ENCODE assay signal across 8 cellular contexts in genomic region chr20:37902504-37903313, GRCh38. TPM values are rescaled to one million over a fixed set of nuclear protein-coding genes. Genes with fewer than 3 reads are reported as not detected.
DNase-seq lines count a peak whose midpoint lies in the region; ATAC-seq and TF ChIP-seq lines count a peak whose summit lies in the region.

Gene VSTM2L (plus strand): TSS chr20:37903127. CDS start chr20:37903351, 224 bp downstream.

- peak within 1 kb of the TSS; percentile 72 for H3K4me2 ChIP-seq in osteoblast (ENCODE audit: insufficient read depth, low read length)

- TF ChIP-seq CTCF in WERI-Rb-1 (IDR thresholded peaks at IDR 0.05; ENCODE audit: low read depth, low read length) (no peak), foreskin fibroblast (IDR thresholded peaks at IDR 0.05; ENCODE audit: low read depth, low read length) (no peak), osteoblast (IDR thresholded peaks at IDR 0.05; ENCODE audit: extremely low read depth, low read depth, low read length) (no peak)

- H3K27me3 Mint-ChIP-seq in stimulated activated naive CD8-positive, alpha-beta T cell treated with anti-CD3 and anti-CD28 coated beads, Interleukin-15, Interleukin-2, amounts not matched to agents 100 ng/mL and 50 ng/mL, for 24 hours = peaks cover 73% of the 10 kb centered on the region

- no peak within 1 kb of the TSS for H3K27ac ChIP-seq in WERI-Rb-1
- H3K27ac ChIP-seq in osteoblast (ENCODE audit: low read depth, low read length) = no peak within 1 kb of the TSS

- no peaks in the 10 kb centered on the region for H3K9me3 ChIP-seq in WERI-Rb-1 (ENCODE audit: severe bottlenecking)
- H3K9me3 ChIP-seq in osteoblast (ENCODE audit: low read depth, low read length) = no peaks in the 10 kb centered on the region

- peaks cover 17% of the 10 kb centered on the region for H3K4me1 Mint-ChIP-seq in stimulated activated naive CD8-positive, alpha-beta T cell treated with anti-CD3 and anti-CD28 coated beads, Interleukin-15, Interleukin-2, amounts not matched to agents 100 ng/mL and 50 ng/mL, for 24 hours (ENCODE audit: low read depth)

- peaks cover 9% of the 10 kb centered on the region for H4K20me1 ChIP-seq in osteoblast (ENCODE audit: insufficient read depth, low read length)

- H3K27ac Mint-ChIP-seq in stimulated activated naive CD8-positive, alpha-beta T cell treated with anti-CD3 and anti-CD28 coated beads, Interleukin-15, Interleukin-2, amounts not matched to agents 100 ng/mL and 50 ng/mL, for 24 hours = peak within 1 kb of the TSS; percentile 9

- H3K27me3 ChIP-seq in WERI-Rb-1 (ENCODE audit: insufficient read depth, low read depth, severe bottlenecking) (no peaks in the 10 kb centered on the region), osteoblast (ENCODE audit: insufficient read depth, low read length) (peaks cover 43% of the 10 kb centered on the region)

- H3K36me3 ChIP-seq in WERI-Rb-1 (no peaks in the 10 kb centered on the region), osteoblast (ENCODE audit: insufficient read depth, low read length) (no peaks in the 10 kb centered on the region)

- DNase-seq in stimulated activated naive CD8-positive, alpha-beta T cell treated with anti-CD3 and anti-CD28 coated beads, Interleukin-15, Interleukin-2, amounts not matched to agents 100 U/mL and 50 U/mL, for 24 hours = no peak
- DNase-seq in WERI-Rb-1 (peak; percentile 36), foreskin fibroblast (peak; percentile 26 to 59), osteoblast (ENCODE audit: insufficient read length, low spot score, missing footprints) (peak; percentile 96)
- no peak for DNase-seq in effector CD4-positive, alpha-beta T cell
- no peak for DNase-seq in stimulated activated CD4-positive, alpha-beta T cell treated with anti-CD3 and anti-CD28 coated beads, Interleukin-4, amount 100 ng/mL, for 24 hours

- H3K4me1 ChIP-seq in osteoblast (ENCODE audit: insufficient read depth, low read length) = peaks cover 16% of the 10 kb centered on the region

- peak within 1 kb of the TSS; percentile 51 for H2AFZ ChIP-seq in osteoblast (ENCODE audit: low read length)

- peak within 1 kb of the TSS; percentile 44 for H3K4me3 ChIP-seq in WERI-Rb-1 (ENCODE audit: low read depth, low read length)
- peak within 1 kb of the TSS; percentile 29 to 42 for H3K4me3 ChIP-seq in foreskin fibroblast (ENCODE audit: low read depth in 1 of 2, low read length in 2 of 2)
- H3K4me3 ChIP-seq in osteoblast (ENCODE audit: insufficient read depth, low read length) = peak within 1 kb of the TSS; percentile 65

- H3K9me3 Mint-ChIP-seq in stimulated activated naive CD8-positive, alpha-beta T cell treated with anti-CD3 and anti-CD28 coated beads, Interleukin-15, Interleukin-2, amounts not matched to agents 100 ng/mL and 50 ng/mL, for 24 hours = no peaks in the 10 kb centered on the region

- no peaks in the 10 kb centered on the region for H3K79me2 ChIP-seq in osteoblast (ENCODE audit: insufficient read depth, low read length)

- ATAC-seq in stimulated activated naive CD8-positive, alpha-beta T cell treated with anti-CD3 and anti-CD28 coated beads, Interleukin-15, Interleukin-2, amounts not matched to agents 100 U/mL and 50 U/mL, for 24 hours = no peak
- ATAC-seq in HG03095 (IDR thresholded peaks at IDR 0.05; ENCODE audit: unreplicated experiment) = no peak

- peak within 1 kb of the TSS; percentile 67 for H3K4me3 Mint-ChIP-seq in stimulated activated naive CD8-positive, alpha-beta T cell treated with anti-CD3 and anti-CD28 coated beads, Interleukin-15, Interleukin-2, amounts not matched to agents 100 ng/mL and 50 ng/mL, for 24 hours

- no peaks in the 10 kb centered on the region for H3K36me3 Mint-ChIP-seq in stimulated activated naive CD8-positive, alpha-beta T cell treated with anti-CD3 and anti-CD28 coated beads, Interleukin-15, Interleukin-2, amounts not matched to agents 100 ng/mL and 50 ng/mL, for 24 hours (ENCODE audit: low read depth)

RNA-seq across cellular contexts. Expression of gene VSTM2L, which starts in this region (rescaled TPM):
- total RNA-seq in osteoblast = 2.5 and 2.9 TPM in 2 replicates

Comparison
In these comparisons a context has a peak if more than half of its experiments do, and no peak if none do; other contexts are left out.
1. DNase-seq: peak in WERI-Rb-1 (single experiment), foreskin fibroblast (2 of 2) and osteoblast (single experiment); none in stimulated activated naive CD8-positive, alpha-beta T cell treated with anti-CD3 and anti-CD28 coated beads, Interleukin-15, Interleukin-2, amounts not matched to agents 100 U/mL and 50 U/mL, for 24 hours (single experiment), effector CD4-positive, alpha-beta T cell (single experiment) and stimulated activated CD4-positive, alpha-beta T cell treated with anti-CD3 and anti-CD28 coated beads, Interleukin-4, amount 100 ng/mL, for 24 hours (single experiment).
2. Peak in every context shown above with its lines, with median percentiles within 50 percentile points of each other: H3K4me3 ChIP-seq.